In genomic region chr2:178114462-178114861, GRCh38 we compare ENCODE assay signal across 12 cellular contexts. TPM values are rescaled to one million over a fixed set of nuclear protein-coding genes. Genes with fewer than 3 reads are reported as not detected.
DNase-seq lines count a peak whose midpoint lies in the region; ATAC-seq and TF ChIP-seq lines count a peak whose summit lies in the region.
"Had no signal": no experiment of that assay in that cellular context is flagged by ENCODE, and none has a peak within 500 bp of the region (broad histone marks: within the 10 kb centered on the region; RNA-seq: fewer than 3 reads in every experiment).

No MANE protein-coding gene starts in this region.

- peaks cover 5% of the 10 kb centered on the region for H3K36me3 Mint-ChIP-seq in activated naive CD4-positive, alpha-beta T cell treated with anti-CD3 and anti-CD28 coated beads, Interleukin-2, amount 50 U/mL, for 24 hours
- peaks cover 0 to 11% of the 10 kb centered on the region in 2 donors for H3K36me3 Mint-ChIP-seq in activated naive CD4-positive, alpha-beta T cell treated with anti-CD3 and anti-CD28 coated beads, Interleukin-2, amount 50 U/mL, for 72 hours
- H3K36me3 Mint-ChIP-seq in stimulated activated effector memory CD8-positive, alpha-beta T cell treated with anti-CD3 and anti-CD28 coated beads, Interleukin-12 subunit alpha, Interleukin-12 subunit beta, amount 100 ng/mL, for 72 hours: peaks cover 11% of the 10 kb centered on the region

- H3K4me3 Mint-ChIP-seq in activated naive CD4-positive, alpha-beta T cell treated with anti-CD3 and anti-CD28 coated beads, Interleukin-2, amount 50 U/mL, for 24 hours: peak overlapping the region; percentile 51
- H3K4me3 Mint-ChIP-seq in stimulated activated effector memory CD8-positive, alpha-beta T cell treated with anti-CD3 and anti-CD28 coated beads, Interleukin-12 subunit alpha, Interleukin-12 subunit beta, amount 100 ng/mL, for 72 hours: peak overlapping the region; percentile 22

- peaks cover 63% of the 10 kb centered on the region for H3K4me1 Mint-ChIP-seq in activated naive CD4-positive, alpha-beta T cell treated with anti-CD3 and anti-CD28 coated beads, Interleukin-2, amount 50 U/mL, for 24 hours
- peaks cover 34% of the 10 kb centered on the region for H3K4me1 Mint-ChIP-seq in stimulated activated effector memory CD8-positive, alpha-beta T cell treated with anti-CD3 and anti-CD28 coated beads, Interleukin-12 subunit alpha, Interleukin-12 subunit beta, amount 100 ng/mL, for 72 hours

- TF ChIP-seq CTCF in Loucy (conservative IDR thresholded peaks at IDR 0.05; ENCODE audit: low read length) (no peak), heart left ventricle (IDR thresholded peaks at IDR 0.05) (no peak)

- H4K20me1 ChIP-seq in Loucy (ENCODE audit: insufficient read depth, low read length, poor library complexity, severe bottlenecking): no peaks in the 10 kb centered on the region

- H3K4me3 ChIP-seq in Loucy (ENCODE audit: low read length, poor library complexity, severe bottlenecking) (no peak overlapping the region), heart left ventricle (no peak overlapping the region)
- H3K4me3 ChIP-seq: psoas muscle had no signal

- DNase-seq in activated naive CD4-positive, alpha-beta T cell treated with anti-CD3 and anti-CD28 coated beads, Interleukin-2, amount 50 U/mL, for 72 hours (ENCODE audit: low spot score in 2 of 2): no peak
- no peak for DNase-seq in stimulated activated effector memory CD8-positive, alpha-beta T cell treated with anti-CD3 and anti-CD28 coated beads, Interleukin-12 subunit alpha, Interleukin-12 subunit beta, amount 100 ng/mL, for 72 hours (ENCODE audit: low spot score in 2 of 2)
- DNase-seq in NCI-H345 (lab: John Stamatoyannopoulos, UW) (no peak), heart left ventricle (no peak)
- DNase-seq in central memory CD4-positive, alpha-beta T cell: no peak
- DNase-seq: effector CD8-positive, alpha-beta T cell; psoas muscle; RPMI8226 had no signal

- H3K4me2 ChIP-seq in Loucy (ENCODE audit: low read depth, low read length, poor library complexity, severe bottlenecking): peak overlapping the region; percentile 69

- H3K9ac ChIP-seq in Loucy (ENCODE audit: low read depth, low read length, poor library complexity, severe bottlenecking): no peak overlapping the region

- H3K36me3 ChIP-seq in Loucy (ENCODE audit: insufficient read depth, low read length): no peaks in the 10 kb centered on the region
- H3K36me3 ChIP-seq in heart left ventricle: peaks cover 0 to 40% (median 26%) of the 10 kb centered on the region in 9 donors

- no peak overlapping the region for H3K27ac ChIP-seq in heart left ventricle
- H3K27ac ChIP-seq: psoas muscle had no signal

- H3K79me2 ChIP-seq in Loucy (ENCODE audit: insufficient read depth, low read length): peaks cover 10% of the 10 kb centered on the region; the same call in 1 of the 2 replicates

- no peaks in the 10 kb centered on the region for H3K9me3 Mint-ChIP-seq in activated naive CD4-positive, alpha-beta T cell treated with anti-CD3 and anti-CD28 coated beads, Interleukin-2, amount 50 U/mL, for 24 hours
- peaks cover 0 to 5% of the 10 kb centered on the region in 2 donors for H3K9me3 Mint-ChIP-seq in activated naive CD4-positive, alpha-beta T cell treated with anti-CD3 and anti-CD28 coated beads, Interleukin-2, amount 50 U/mL, for 72 hours
- no peaks in the 10 kb centered on the region for H3K9me3 Mint-ChIP-seq in stimulated activated effector memory CD8-positive, alpha-beta T cell treated with anti-CD3 and anti-CD28 coated beads, Interleukin-12 subunit alpha, Interleukin-12 subunit beta, amount 100 ng/mL, for 72 hours

- no peaks in the 10 kb centered on the region for H3K9me2 ChIP-seq in Loucy (replicated peaks; ENCODE audit: low read depth, low read length)

- TF ChIP-seq POLR2A in heart left ventricle (IDR thresholded peaks at IDR 0.05): no peak

- peak overlapping the region; percentile 23 for H3K27ac Mint-ChIP-seq in activated naive CD4-positive, alpha-beta T cell treated with anti-CD3 and anti-CD28 coated beads, Interleukin-2, amount 50 U/mL, for 24 hours
- H3K27ac Mint-ChIP-seq in activated naive CD4-positive, alpha-beta T cell treated with anti-CD3 and anti-CD28 coated beads, Interleukin-2, amount 50 U/mL, for 72 hours: peak overlapping the region in 1 of 2 donors; percentile 9
- peak overlapping the region; percentile 70 for H3K27ac Mint-ChIP-seq in stimulated activated effector memory CD8-positive, alpha-beta T cell treated with anti-CD3 and anti-CD28 coated beads, Interleukin-12 subunit alpha, Interleukin-12 subunit beta, amount 100 ng/mL, for 72 hours

- H3K27me3 ChIP-seq in Loucy (ENCODE audit: insufficient read depth, low read length, poor library complexity, severe bottlenecking): no peaks in the 10 kb centered on the region
- H3K27me3 ChIP-seq in heart left ventricle: no peaks in the 10 kb centered on the region

- WGBS in heart left ventricle, 4 donors: 84 to 96% (median 86%) methylated on average over 2 of the region's 2 CpGs

- no peaks in the 10 kb centered on the region for H3K27me3 Mint-ChIP-seq in activated naive CD4-positive, alpha-beta T cell treated with anti-CD3 and anti-CD28 coated beads, Interleukin-2, amount 50 U/mL, for 24 hours

- H3K4me1 ChIP-seq in Loucy (ENCODE audit: insufficient read depth, low read length, poor library complexity, severe bottlenecking) (peaks cover 12% of the 10 kb centered on the region), heart left ventricle (peaks cover 0 to 26% (median 10%) of the 10 kb centered on the region in 12 donors)

- no peaks in the 10 kb centered on the region for H3K9me3 ChIP-seq in Loucy (ENCODE audit: insufficient read depth, low read depth, low read length)
- H3K9me3 ChIP-seq in heart left ventricle: no peaks in the 10 kb centered on the region
- H3K9me3 ChIP-seq: psoas muscle had no signal

- H3F3A ChIP-seq in Loucy (ENCODE audit: low read depth): no peaks in the 10 kb centered on the region

- no peak for ATAC-seq in activated naive CD4-positive, alpha-beta T cell treated with anti-CD3 and anti-CD28 coated beads, Interleukin-2, amount 50 U/mL, for 72 hours
- ATAC-seq in HG02763 (IDR thresholded peaks at IDR 0.05; ENCODE audit: unreplicated experiment): peak; percentile 38
- ATAC-seq in stimulated activated effector memory CD8-positive, alpha-beta T cell treated with anti-CD3 and anti-CD28 coated beads, Interleukin-12 subunit alpha, Interleukin-12 subunit beta, amount 100 ng/mL, for 72 hours: no peak
- ATAC-seq in heart left ventricle: no peak
- ATAC-seq: psoas muscle had no signal

- intact Hi-C loops in heart left ventricle (cut with DNase I): loop anchor here in 7 of 10 donors (5.0 to 10.0 kb wide), 9 partner anchors 158 to 410 kb away; no protein-coding TSS in a partner anchor

- no peak overlapping the region for H2AFZ ChIP-seq in Loucy (ENCODE audit: low read length)

RNA-seq across cellular contexts. Expression of gene RBM45, which starts 2.2 kb away (rescaled TPM):
- total RNA-seq in activated naive CD4-positive, alpha-beta T cell treated with anti-CD3 and anti-CD28 coated beads, Interleukin-2, amount 50 U/mL, for 72 hours: 10 to 100 TPM in 1 of 2 donors, 1 to 10 TPM in 1; 4.9 to 12.3 TPM
- total RNA-seq in heart left ventricle: 10 to 100 TPM in 1 of 9 donors, 1 to 10 TPM in 8; 3.8 to 11.2 (median 6.8) TPM
- polyA plus RNA-seq in heart left ventricle: 10 to 100 TPM in 1 of 2 donors, 1 to 10 TPM in 1; 6.5 to 10.1 TPM

RNA-seq across cellular contexts. Expression of gene PDE11A, which starts 41.9 kb away (rescaled TPM):
- not detected for total RNA-seq in activated naive CD4-positive, alpha-beta T cell treated with anti-CD3 and anti-CD28 coated beads, Interleukin-2, amount 50 U/mL, for 72 hours
- total RNA-seq in heart left ventricle: 1 to 10 TPM in 5 of 9 donors, under 1 TPM in 4; 0.44 to 2.9 (median 1.0) TPM
- under 1 TPM; 0.24 to 0.38 TPM for polyA plus RNA-seq in heart left ventricle
- total RNA-seq: LHCN-M2 had no signal
